Comparison of ENCODE assay signal across 8 cellular contexts in genomic region chr11:65117206-65118096, GRCh38. TPM values are rescaled to one million over a fixed set of nuclear protein-coding genes. Genes with fewer than 3 reads are reported as not detected.
DNase-seq lines count a peak whose midpoint lies in the region; ATAC-seq, FAIRE-seq and TF ChIP-seq lines count a peak whose summit lies in the region.

Gene ZNHIT2 (minus strand): TSS chr11:65117701. CDS start chr11:65117653, 48 bp downstream.

- WGBS in pancreas, 2 donors, result 0 to 1% methylated on average over 89 of the region's 89 CpGs
- WGBS in tibial nerve, 2 donors, result 0 to 4% methylated on average over 10 to 62 of the region's 89 CpGs

- H3F3A ChIP-seq in SU-DHL-6 (ENCODE audit: insufficient read depth), result peaks cover 52% of the 10 kb centered on the region

- peak; percentile 84 to 98 for TF ChIP-seq EP300 in tibial nerve (IDR thresholded peaks at IDR 0.05)

- DNase-seq in NCI-H128 (lab: John Stamatoyannopoulos, UW; ENCODE audit: unreplicated experiment) (peak; percentile 99), head of caudate nucleus (peak; percentile 98 to 100 (median 100)), pancreas (peak; percentile 98 to 100 (median 100)), tibial nerve (ENCODE audit: low spot score in 2 of 2) (peak; percentile 99 to 100)
- DNase-seq in activated naive CD8-positive, alpha-beta T cell treated with anti-CD3 and anti-CD28 coated beads, Interleukin-2, amount 50 U/mL, for 16 hours (ENCODE audit: low read depth, low spot score), result peak; percentile 100

- H3K4me1 ChIP-seq in pancreas (peaks cover 34 to 45% (median 37%) of the 10 kb centered on the region in 3 donors), tibial nerve (peaks cover 0 to 58% (median 34%) of the 10 kb centered on the region in 4 donors)

- H3K36me3 ChIP-seq in SU-DHL-6 (ENCODE audit: low read length) (peaks cover 13% of the 10 kb centered on the region; the same call in 1 of the 2 replicates), pancreas (peaks cover 2 to 19% (median 3%) of the 10 kb centered on the region in 3 donors), tibial nerve (peaks cover 0 to 57% (median 13%) of the 10 kb centered on the region in 3 donors)

- H4K20me1 ChIP-seq in SU-DHL-6 (ENCODE audit: low read depth, low read length), result no peaks in the 10 kb centered on the region

- H2AFZ ChIP-seq in SU-DHL-6 (ENCODE audit: low read depth, low read length, severe bottlenecking), result no peak within 1 kb of the TSS

- peak; percentile 93 for TF ChIP-seq CTCF in GM12872 (IDR thresholded peaks at IDR 0.05; ENCODE audit: insufficient read depth, low read depth, low read length)
- TF ChIP-seq CTCF in SU-DHL-6 (IDR thresholded peaks at IDR 0.05; ENCODE audit: insufficient read depth, low read length, poor library complexity, severe bottlenecking), result peak; percentile 92
- peak; percentile 88 to 94 (median 90) for TF ChIP-seq CTCF in pancreas (IDR thresholded peaks at IDR 0.05)
- peak; percentile 88 to 98 (median 96) for TF ChIP-seq CTCF in tibial nerve (IDR thresholded peaks at IDR 0.05)

- intact Hi-C loops in head of caudate nucleus (cut with DNase I) (loop anchor here (2.0 to 10.0 kb wide), 3 partner anchors 33 to 193 kb away; partner anchors contain the start of genes CDCA5, PPP2R5B and ZFPL1), pancreas (cut with DNase I) (loop anchor here in 1 of 3 donors (10.0 kb wide), 1 partner anchor 103 kb away; the partner anchor contains the start of gene ARL2)

- ATAC-seq in HG02678 (IDR thresholded peaks at IDR 0.05; ENCODE audit: unreplicated experiment), result peak; percentile 64
- ATAC-seq in pancreas, result peak; percentile 72 to 89 (median 82)

- no peaks in the 10 kb centered on the region for H3K9me2 ChIP-seq in SU-DHL-6 (replicated peaks; ENCODE audit: insufficient read depth, low read length)

- peak in 1 of 2 donors; percentile 44 for TF ChIP-seq POLR2A in tibial nerve (IDR thresholded peaks at IDR 0.05)

- FAIRE-seq in pancreas (lab: Jason Lieb, UNC), result peak; percentile 91

- peaks cover 25% of the 10 kb centered on the region for H3K79me2 ChIP-seq in SU-DHL-6 (ENCODE audit: insufficient read depth, low read length)

- H3K4me3 ChIP-seq in SU-DHL-6 (ENCODE audit: insufficient read depth, low read length, poor library complexity, severe bottlenecking), result peak within 1 kb of the TSS; percentile 62
- peak within 1 kb of the TSS; percentile 43 to 88 (median 82) for H3K4me3 ChIP-seq in pancreas
- H3K4me3 ChIP-seq in tibial nerve, result peak within 1 kb of the TSS; percentile 60 to 98 (median 92)

- H3K27me3 ChIP-seq in SU-DHL-6 (ENCODE audit: low read length) (no peaks in the 10 kb centered on the region), pancreas (no peaks in the 10 kb centered on the region), tibial nerve (no peaks in the 10 kb centered on the region)

- H3K9me3 ChIP-seq in SU-DHL-6 (ENCODE audit: insufficient read depth, low read length), result no peaks in the 10 kb centered on the region
- H3K9me3 ChIP-seq in pancreas, result no peaks in the 10 kb centered on the region
- no peaks in the 10 kb centered on the region for H3K9me3 ChIP-seq in tibial nerve

- peak within 1 kb of the TSS; percentile 83 for H3K4me2 ChIP-seq in SU-DHL-6 (ENCODE audit: low read depth, low read length, poor library complexity, severe bottlenecking)

- H3K27ac ChIP-seq in SU-DHL-6 (ENCODE audit: low read depth, low read length), result peak within 1 kb of the TSS; percentile 88
- H3K27ac ChIP-seq in pancreas, result peak within 1 kb of the TSS; percentile 81 to 97 (median 84)
- H3K27ac ChIP-seq in tibial nerve, result peak within 1 kb of the TSS; percentile 53 to 88 (median 82)

- peak within 1 kb of the TSS; percentile 86 for H3K9ac ChIP-seq in SU-DHL-6 (ENCODE audit: low read length)

RNA-seq across cellular contexts. Expression of gene ZNHIT2, which starts in this region (rescaled TPM):
- total RNA-seq in pancreas (10 to 100 TPM in 1 of 6 donors, 1 to 10 TPM in 5; 4.3 to 11.7 (median 7.1) TPM), tibial nerve (10 to 100 TPM; 19.2 to 26.8 (median 22.6) TPM)
- 10 to 100 TPM; 14.0 to 17.8 TPM for polyA plus RNA-seq in pancreas

Comparison
In these comparisons a context has a peak if more than half of its experiments do, and no peak if none do; other contexts are left out.
1. Peak in every context shown above with its lines: DNase-seq, ATAC-seq, H3K4me3 ChIP-seq and H3K27ac ChIP-seq.